1 cellular context compared by ENCODE assay signal in the genomic region with DNA sequence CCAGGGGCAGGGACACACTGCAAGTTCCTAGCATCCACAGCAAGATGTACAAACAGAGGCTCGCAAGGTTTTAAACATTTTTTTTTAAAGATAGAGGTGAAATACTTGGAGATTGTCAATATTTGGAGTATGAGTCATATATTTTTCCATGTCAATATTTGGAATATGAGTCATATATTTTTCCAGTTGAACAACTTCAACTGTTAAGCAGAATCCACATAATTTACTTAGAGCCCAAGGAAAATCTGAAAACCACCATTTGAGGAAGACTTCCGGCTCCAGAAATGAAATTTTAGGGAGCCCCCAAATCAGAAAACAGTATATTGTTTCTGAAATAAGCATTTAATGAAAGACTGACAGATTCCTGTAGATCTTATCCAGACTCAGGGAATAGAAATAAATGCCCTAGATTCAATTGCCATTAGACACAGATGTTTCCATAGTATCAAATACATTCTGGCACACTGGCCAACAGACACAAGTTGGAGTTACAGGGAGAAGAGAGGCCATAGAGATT.
TF ChIP-seq lines count a peak whose summit lies in the region.

No MANE protein-coding gene starts in this region.

TF ChIP-seq in HepG2, 621 proteins besides CTCF, POLR2A, EP300 and RAD21 (continued from another document and continues in another):
- TF ChIP-seq REST (IDR thresholded peaks at IDR 0.05; ENCODE audit: borderline replicate concordance in 1 of 2, low read depth in 1 of 2, low read length in 2 of 2) (peak in 1 of 2 experiments; percentile 32; a peak in 1 of 4 replicates), RBM22 (optimal IDR thresholded peaks at IDR 0.05; ENCODE audit: low read length) (no peak), IRF2 (CRISPR knock-in tag; IDR thresholded peaks at IDR 0.05) (peak; percentile 41; the same call in 1 of the 2 replicates), SOX13 (IDR thresholded peaks at IDR 0.05) (no peak), SOX13 (CRISPR knock-in tag; conservative IDR thresholded peaks at IDR 0.05 in 1 of 2, IDR thresholded peaks at IDR 0.05 in 1 of 2) (peak in 1 of 2 experiments; percentile 76; a peak in 2 of 4 replicates), PAWR (CRISPR knock-in tag; IDR thresholded peaks at IDR 0.05; ENCODE audit: borderline replicate concordance) (no peak), SP5 (CRISPR knock-in tag; IDR thresholded peaks at IDR 0.05; ENCODE audit: borderline replicate concordance, low read depth) (peak; percentile 42; the same call in 1 of the 2 replicates), DDIT3 (CRISPR knock-in tag; IDR thresholded peaks at IDR 0.05) (peak; percentile 49; the same call in 1 of the 2 replicates), FOSL1 (CRISPR knock-in tag; IDR thresholded peaks at IDR 0.05; ENCODE audit: borderline replicate concordance) (peak; percentile 99), TCF12 (IDR thresholded peaks at IDR 0.05) (no peak), TCF12 (CRISPR knock-in tag; IDR thresholded peaks at IDR 0.05) (0 out of 2 replicates have a peak, but pooled peaks have one; percentile 68), ZNF660 (CRISPR knock-in tag; IDR thresholded peaks at IDR 0.05; ENCODE audit: borderline replicate concordance, low read depth) (no peak), FOXP1 (IDR thresholded peaks at IDR 0.05) (no peak), FOXP1 (CRISPR knock-in tag; IDR thresholded peaks at IDR 0.05) (peak; percentile 87; the same call in 1 of the 2 replicates), CREM (IDR thresholded peaks at IDR 0.05) (peak; percentile 78; the same call in 1 of the 2 replicates), CREM (CRISPR knock-in tag; IDR thresholded peaks at IDR 0.05) (no peak), ATF3 (CRISPR knock-in tag; IDR thresholded peaks at IDR 0.05) (peak; percentile 92), ZNF574 (CRISPR knock-in tag; IDR thresholded peaks at IDR 0.05) (no peak), GATA4 (IDR thresholded peaks at IDR 0.05; ENCODE audit: borderline replicate concordance, low read depth) (peak; percentile 70; the same call in 1 of the 2 replicates), GTF3A (CRISPR knock-in tag; conservative IDR thresholded peaks at IDR 0.05) (no peak), MIER3 (CRISPR knock-in tag; IDR thresholded peaks at IDR 0.05; ENCODE audit: borderline replicate concordance) (peak; percentile 96; the same call in 1 of the 2 replicates), PAF1 (CRISPR knock-in tag; IDR thresholded peaks at IDR 0.05) (no peak), ZNF761 (CRISPR knock-in tag; conservative IDR thresholded peaks at IDR 0.05) (0 out of 2 replicates have a peak, but pooled peaks have one; percentile 14), ZNF740 (CRISPR knock-in tag; IDR thresholded peaks at IDR 0.05) (no peak), ZNF331 (CRISPR knock-in tag; IDR thresholded peaks at IDR 0.05) (no peak), TEAD3 (CRISPR knock-in tag; optimal IDR thresholded peaks at IDR 0.05; ENCODE audit: borderline replicate concordance) (peak; percentile 19), MBD4 (IDR thresholded peaks at IDR 0.05; ENCODE audit: borderline replicate concordance, low read length) (peak; percentile 67; the same call in 1 of the 2 replicates), SMAD3 (CRISPR knock-in tag; IDR thresholded peaks at IDR 0.05) (peak; percentile 77; the same call in 1 of the 2 replicates), HNF4A (CRISPR knock-in tag; IDR thresholded peaks at IDR 0.05) (no peak), ZBTB3 (CRISPR knock-in tag; IDR thresholded peaks at IDR 0.05; ENCODE audit: borderline replicate concordance, low read depth) (peak; percentile 55), CC2D1A (CRISPR knock-in tag; IDR thresholded peaks at IDR 0.05) (no peak), ETV5 (CRISPR knock-in tag; IDR thresholded peaks at IDR 0.05; ENCODE audit: borderline replicate concordance) (peak; percentile 44; the same call in 1 of the 2 replicates), FOXA3 (CRISPR knock-in tag; IDR thresholded peaks at IDR 0.05) (peak; percentile 100), HDAC1 (CRISPR knock-in tag; IDR thresholded peaks at IDR 0.05) (peak; percentile 42; the same call in 1 of the 2 replicates), ARID2 (CRISPR knock-in tag; IDR thresholded peaks at IDR 0.05; ENCODE audit: borderline replicate concordance) (no peak), FOXK1 (CRISPR knock-in tag; IDR thresholded peaks at IDR 0.05; ENCODE audit: borderline replicate concordance, low read depth) (peak; percentile 56), MED1 (CRISPR knock-in tag; IDR thresholded peaks at IDR 0.05) (peak; percentile 87), GFI1 (CRISPR knock-in tag; IDR thresholded peaks at IDR 0.05; ENCODE audit: borderline replicate concordance) (peak; percentile 62; the same call in 1 of the 2 replicates), EZH2 (conservative IDR thresholded peaks at IDR 0.05; ENCODE audit: low read depth, low read length) (no peak)
- TF ChIP-seq, protein P1, sequence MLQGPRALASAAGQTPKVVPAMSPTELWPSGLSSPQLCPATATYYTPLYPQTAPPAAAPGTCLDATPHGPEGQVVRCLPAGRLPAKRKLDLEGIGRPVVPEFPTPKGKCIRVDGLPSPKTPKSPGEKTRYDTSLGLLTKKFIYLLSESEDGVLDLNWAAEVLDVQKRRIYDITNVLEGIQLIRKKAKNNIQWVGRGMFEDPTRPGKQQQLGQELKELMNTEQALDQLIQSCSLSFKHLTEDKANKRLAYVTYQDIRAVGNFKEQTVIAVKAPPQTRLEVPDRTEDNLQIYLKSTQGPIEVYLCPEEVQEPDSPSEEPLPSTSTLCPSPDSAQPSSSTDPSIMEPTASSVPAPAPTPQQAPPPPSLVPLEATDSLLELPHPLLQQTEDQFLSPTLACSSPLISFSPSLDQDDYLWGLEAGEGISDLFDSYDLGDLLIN (CRISPR knock-in tag; IDR thresholded peaks at IDR 0.05; ENCODE audit: borderline replicate concordance), result no peak
- TF ChIP-seq, protein P2, sequence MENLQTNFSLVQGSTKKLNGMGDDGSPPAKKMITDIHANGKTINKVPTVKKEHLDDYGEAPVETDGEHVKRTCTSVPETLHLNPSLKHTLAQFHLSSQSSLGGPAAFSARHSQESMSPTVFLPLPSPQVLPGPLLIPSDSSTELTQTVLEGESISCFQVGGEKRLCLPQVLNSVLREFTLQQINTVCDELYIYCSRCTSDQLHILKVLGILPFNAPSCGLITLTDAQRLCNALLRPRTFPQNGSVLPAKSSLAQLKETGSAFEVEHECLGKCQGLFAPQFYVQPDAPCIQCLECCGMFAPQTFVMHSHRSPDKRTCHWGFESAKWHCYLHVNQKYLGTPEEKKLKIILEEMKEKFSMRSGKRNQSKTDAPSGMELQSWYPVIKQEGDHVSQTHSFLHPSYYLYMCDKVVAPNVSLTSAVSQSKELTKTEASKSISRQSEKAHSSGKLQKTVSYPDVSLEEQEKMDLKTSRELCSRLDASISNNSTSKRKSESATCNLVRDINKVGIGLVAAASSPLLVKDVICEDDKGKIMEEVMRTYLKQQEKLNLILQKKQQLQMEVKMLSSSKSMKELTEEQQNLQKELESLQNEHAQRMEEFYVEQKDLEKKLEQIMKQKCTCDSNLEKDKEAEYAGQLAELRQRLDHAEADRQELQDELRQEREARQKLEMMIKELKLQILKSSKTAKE (CRISPR knock-in tag; IDR thresholded peaks at IDR 0.05; ENCODE audit: borderline replicate concordance), result no peak
- TF ChIP-seq, protein P3, sequence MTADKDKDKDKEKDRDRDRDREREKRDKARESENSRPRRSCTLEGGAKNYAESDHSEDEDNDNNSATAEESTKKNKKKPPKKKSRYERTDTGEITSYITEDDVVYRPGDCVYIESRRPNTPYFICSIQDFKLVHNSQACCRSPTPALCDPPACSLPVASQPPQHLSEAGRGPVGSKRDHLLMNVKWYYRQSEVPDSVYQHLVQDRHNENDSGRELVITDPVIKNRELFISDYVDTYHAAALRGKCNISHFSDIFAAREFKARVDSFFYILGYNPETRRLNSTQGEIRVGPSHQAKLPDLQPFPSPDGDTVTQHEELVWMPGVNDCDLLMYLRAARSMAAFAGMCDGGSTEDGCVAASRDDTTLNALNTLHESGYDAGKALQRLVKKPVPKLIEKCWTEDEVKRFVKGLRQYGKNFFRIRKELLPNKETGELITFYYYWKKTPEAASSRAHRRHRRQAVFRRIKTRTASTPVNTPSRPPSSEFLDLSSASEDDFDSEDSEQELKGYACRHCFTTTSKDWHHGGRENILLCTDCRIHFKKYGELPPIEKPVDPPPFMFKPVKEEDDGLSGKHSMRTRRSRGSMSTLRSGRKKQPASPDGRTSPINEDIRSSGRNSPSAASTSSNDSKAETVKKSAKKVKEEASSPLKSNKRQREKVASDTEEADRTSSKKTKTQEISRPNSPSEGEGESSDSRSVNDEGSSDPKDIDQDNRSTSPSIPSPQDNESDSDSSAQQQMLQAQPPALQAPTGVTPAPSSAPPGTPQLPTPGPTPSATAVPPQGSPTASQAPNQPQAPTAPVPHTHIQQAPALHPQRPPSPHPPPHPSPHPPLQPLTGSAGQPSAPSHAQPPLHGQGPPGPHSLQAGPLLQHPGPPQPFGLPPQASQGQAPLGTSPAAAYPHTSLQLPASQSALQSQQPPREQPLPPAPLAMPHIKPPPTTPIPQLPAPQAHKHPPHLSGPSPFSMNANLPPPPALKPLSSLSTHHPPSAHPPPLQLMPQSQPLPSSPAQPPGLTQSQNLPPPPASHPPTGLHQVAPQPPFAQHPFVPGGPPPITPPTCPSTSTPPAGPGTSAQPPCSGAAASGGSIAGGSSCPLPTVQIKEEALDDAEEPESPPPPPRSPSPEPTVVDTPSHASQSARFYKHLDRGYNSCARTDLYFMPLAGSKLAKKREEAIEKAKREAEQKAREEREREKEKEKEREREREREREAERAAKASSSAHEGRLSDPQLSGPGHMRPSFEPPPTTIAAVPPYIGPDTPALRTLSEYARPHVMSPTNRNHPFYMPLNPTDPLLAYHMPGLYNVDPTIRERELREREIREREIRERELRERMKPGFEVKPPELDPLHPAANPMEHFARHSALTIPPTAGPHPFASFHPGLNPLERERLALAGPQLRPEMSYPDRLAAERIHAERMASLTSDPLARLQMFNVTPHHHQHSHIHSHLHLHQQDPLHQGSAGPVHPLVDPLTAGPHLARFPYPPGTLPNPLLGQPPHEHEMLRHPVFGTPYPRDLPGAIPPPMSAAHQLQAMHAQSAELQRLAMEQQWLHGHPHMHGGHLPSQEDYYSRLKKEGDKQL (CRISPR knock-in tag; IDR thresholded peaks at IDR 0.05; ENCODE audit: low read depth), result peak; percentile 83
- TF ChIP-seq, protein P4, sequence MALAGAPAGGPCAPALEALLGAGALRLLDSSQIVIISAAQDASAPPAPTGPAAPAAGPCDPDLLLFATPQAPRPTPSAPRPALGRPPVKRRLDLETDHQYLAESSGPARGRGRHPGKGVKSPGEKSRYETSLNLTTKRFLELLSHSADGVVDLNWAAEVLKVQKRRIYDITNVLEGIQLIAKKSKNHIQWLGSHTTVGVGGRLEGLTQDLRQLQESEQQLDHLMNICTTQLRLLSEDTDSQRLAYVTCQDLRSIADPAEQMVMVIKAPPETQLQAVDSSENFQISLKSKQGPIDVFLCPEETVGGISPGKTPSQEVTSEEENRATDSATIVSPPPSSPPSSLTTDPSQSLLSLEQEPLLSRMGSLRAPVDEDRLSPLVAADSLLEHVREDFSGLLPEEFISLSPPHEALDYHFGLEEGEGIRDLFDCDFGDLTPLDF (CRISPR knock-in tag; IDR thresholded peaks at IDR 0.05), result no peak
